1 cellular context compared by ENCODE assay signal in the genomic region with DNA sequence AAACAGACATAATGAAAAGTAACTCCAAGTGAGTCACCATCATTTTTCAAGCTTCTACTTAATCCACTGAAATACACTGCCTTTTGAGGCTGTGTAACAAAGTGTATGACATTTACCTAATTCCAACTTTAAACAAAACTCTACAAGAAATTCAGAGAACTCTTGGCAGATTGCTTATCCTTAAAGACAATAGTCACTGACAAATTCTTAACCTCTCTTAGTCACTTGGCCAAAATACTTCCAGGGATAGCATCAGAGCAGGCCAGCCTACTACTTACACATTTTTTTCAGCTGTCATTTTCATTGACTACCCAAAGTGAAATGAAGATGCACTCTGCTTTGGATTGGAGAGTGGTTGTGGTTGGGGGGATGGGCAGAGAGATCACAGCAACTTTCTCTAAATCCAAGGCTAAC.
A peak's percentile ranks its signal among the peaks of the same experiment; 100 is the strongest.
TF ChIP-seq lines count a peak whose summit lies in the region.

No MANE protein-coding gene starts in this region.

TF ChIP-seq in HepG2, 621 proteins besides CTCF, POLR2A, EP300 and RAD21 (continued from another document):
- TF ChIP-seq ZNF496 (CRISPR knock-in tag; IDR thresholded peaks at IDR 0.05; ENCODE audit: insufficient replicate concordance) (no peak), CBX5 (CRISPR knock-in tag; IDR thresholded peaks at IDR 0.05; ENCODE audit: borderline replicate concordance) (no peak), ARID2 (CRISPR knock-in tag; IDR thresholded peaks at IDR 0.05; ENCODE audit: borderline replicate concordance) (0 out of 2 replicates have a peak, but pooled peaks have one; percentile 40), ZNF317 (CRISPR knock-in tag; IDR thresholded peaks at IDR 0.05) (0 out of 2 replicates have a peak, but pooled peaks have one; percentile 23), MAZ (IDR thresholded peaks at IDR 0.05; ENCODE audit: borderline replicate concordance, low read depth, low read length) (no peak), MAZ (CRISPR knock-in tag; IDR thresholded peaks at IDR 0.05; ENCODE audit: low read depth) (no peak), SAP130 (CRISPR knock-in tag; IDR thresholded peaks at IDR 0.05; ENCODE audit: low read depth) (peak; percentile 44; the same call in 1 of the 2 replicates), ZFX (CRISPR knock-in tag; IDR thresholded peaks at IDR 0.05; ENCODE audit: low read depth) (no peak), TARDBP (CRISPR knock-in tag; IDR thresholded peaks at IDR 0.05) (0 out of 2 replicates have a peak, but pooled peaks have one; percentile 18), ZMYM3 (CRISPR knock-in tag; IDR thresholded peaks at IDR 0.05) (no peak), ZNF749 (CRISPR knock-in tag; IDR thresholded peaks at IDR 0.05; ENCODE audit: borderline replicate concordance) (no peak), ZNF564 (CRISPR knock-in tag; IDR thresholded peaks at IDR 0.05) (no peak), PCBP1 (IDR thresholded peaks at IDR 0.05; ENCODE audit: borderline replicate concordance, low read depth, low read length) (no peak), IRF2 (CRISPR knock-in tag; IDR thresholded peaks at IDR 0.05) (peak; percentile 31; the same call in 1 of the 2 replicates), ZNF766 (CRISPR knock-in tag; IDR thresholded peaks at IDR 0.05; ENCODE audit: borderline replicate concordance) (no peak), ZNF232 (CRISPR knock-in tag; IDR thresholded peaks at IDR 0.05; ENCODE audit: borderline replicate concordance) (0 out of 2 replicates have a peak, but pooled peaks have one; percentile 21), ZNF234 (CRISPR knock-in tag; conservative IDR thresholded peaks at IDR 0.05) (no peak)
- TF ChIP-seq, protein P1, sequence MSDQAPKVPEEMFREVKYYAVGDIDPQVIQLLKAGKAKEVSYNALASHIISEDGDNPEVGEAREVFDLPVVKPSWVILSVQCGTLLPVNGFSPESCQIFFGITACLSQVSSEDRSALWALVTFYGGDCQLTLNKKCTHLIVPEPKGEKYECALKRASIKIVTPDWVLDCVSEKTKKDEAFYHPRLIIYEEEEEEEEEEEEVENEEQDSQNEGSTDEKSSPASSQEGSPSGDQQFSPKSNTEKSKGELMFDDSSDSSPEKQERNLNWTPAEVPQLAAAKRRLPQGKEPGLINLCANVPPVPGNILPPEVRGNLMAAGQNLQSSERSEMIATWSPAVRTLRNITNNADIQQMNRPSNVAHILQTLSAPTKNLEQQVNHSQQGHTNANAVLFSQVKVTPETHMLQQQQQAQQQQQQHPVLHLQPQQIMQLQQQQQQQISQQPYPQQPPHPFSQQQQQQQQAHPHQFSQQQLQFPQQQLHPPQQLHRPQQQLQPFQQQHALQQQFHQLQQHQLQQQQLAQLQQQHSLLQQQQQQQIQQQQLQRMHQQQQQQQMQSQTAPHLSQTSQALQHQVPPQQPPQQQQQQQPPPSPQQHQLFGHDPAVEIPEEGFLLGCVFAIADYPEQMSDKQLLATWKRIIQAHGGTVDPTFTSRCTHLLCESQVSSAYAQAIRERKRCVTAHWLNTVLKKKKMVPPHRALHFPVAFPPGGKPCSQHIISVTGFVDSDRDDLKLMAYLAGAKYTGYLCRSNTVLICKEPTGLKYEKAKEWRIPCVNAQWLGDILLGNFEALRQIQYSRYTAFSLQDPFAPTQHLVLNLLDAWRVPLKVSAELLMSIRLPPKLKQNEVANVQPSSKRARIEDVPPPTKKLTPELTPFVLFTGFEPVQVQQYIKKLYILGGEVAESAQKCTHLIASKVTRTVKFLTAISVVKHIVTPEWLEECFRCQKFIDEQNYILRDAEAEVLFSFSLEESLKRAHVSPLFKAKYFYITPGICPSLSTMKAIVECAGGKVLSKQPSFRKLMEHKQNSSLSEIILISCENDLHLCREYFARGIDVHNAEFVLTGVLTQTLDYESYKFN (CRISPR knock-in tag; conservative IDR thresholded peaks at IDR 0.05), result no peak
- TF ChIP-seq, protein P2, sequence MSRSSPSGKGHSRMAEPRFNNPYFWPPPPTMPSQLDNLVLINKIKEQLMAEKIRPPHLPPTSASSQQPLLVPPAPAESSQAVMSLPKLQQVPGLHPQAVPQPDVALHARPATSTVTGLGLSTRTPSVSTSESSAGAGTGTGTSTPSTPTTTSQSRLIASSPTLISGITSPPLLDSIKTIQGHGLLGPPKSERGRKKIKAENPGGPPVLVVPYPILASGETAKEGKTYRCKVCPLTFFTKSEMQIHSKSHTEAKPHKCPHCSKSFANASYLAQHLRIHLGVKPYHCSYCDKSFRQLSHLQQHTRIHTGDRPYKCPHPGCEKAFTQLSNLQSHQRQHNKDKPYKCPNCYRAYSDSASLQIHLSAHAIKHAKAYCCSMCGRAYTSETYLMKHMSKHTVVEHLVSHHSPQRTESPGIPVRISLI (CRISPR knock-in tag; IDR thresholded peaks at IDR 0.05; ENCODE audit: borderline replicate concordance), result no peak
- TF ChIP-seq, protein P3, sequence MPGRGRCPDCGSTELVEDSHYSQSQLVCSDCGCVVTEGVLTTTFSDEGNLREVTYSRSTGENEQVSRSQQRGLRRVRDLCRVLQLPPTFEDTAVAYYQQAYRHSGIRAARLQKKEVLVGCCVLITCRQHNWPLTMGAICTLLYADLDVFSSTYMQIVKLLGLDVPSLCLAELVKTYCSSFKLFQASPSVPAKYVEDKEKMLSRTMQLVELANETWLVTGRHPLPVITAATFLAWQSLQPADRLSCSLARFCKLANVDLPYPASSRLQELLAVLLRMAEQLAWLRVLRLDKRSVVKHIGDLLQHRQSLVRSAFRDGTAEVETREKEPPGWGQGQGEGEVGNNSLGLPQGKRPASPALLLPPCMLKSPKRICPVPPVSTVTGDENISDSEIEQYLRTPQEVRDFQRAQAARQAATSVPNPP (CRISPR knock-in tag; IDR thresholded peaks at IDR 0.05), result 0 out of 2 replicates have a peak, but pooled peaks have one; percentile 22
